ENCODE assay signal across 1 cellular context in genomic region chr11:130671801-130672700, GRCh38.
TF ChIP-seq lines count a peak whose summit lies in the region.

No MANE protein-coding gene starts in this region.

TF ChIP-seq in GM23338, 12 proteins besides CTCF, POLR2A, EP300 and RAD21 (continued from another document):
- no peak for TF ChIP-seq EZH2phosphoT487 (IDR thresholded peaks at IDR 0.05; ENCODE audit: unreplicated experiment)
